In genomic region chr9:36250079-36250478, GRCh38 we compare ENCODE assay signal across 2 cellular contexts.
TF ChIP-seq lines count a peak whose summit lies in the region.

No MANE protein-coding gene starts in this region.

TF ChIP-seq in liver, 16 proteins besides CTCF, POLR2A, EP300 and RAD21:
- TF ChIP-seq ZBTB33 (IDR thresholded peaks at IDR 0.05) (no peak), GABPA (IDR thresholded peaks at IDR 0.05 in 1 of 2, conservative IDR thresholded peaks at IDR 0.05 in 1 of 2) (no peak), YY1 (IDR thresholded peaks at IDR 0.05) (no peak), RXRA (IDR thresholded peaks at IDR 0.05) (peak in 1 of 2 donors; percentile 31)

TF ChIP-seq in HepG2, 621 proteins besides CTCF, POLR2A, EP300 and RAD21:
- TF ChIP-seq MED8 (CRISPR knock-in tag; IDR thresholded peaks at IDR 0.05; ENCODE audit: insufficient replicate concordance): no peak
